ENCODE assay signal across 29 cellular contexts in the genomic region with DNA sequence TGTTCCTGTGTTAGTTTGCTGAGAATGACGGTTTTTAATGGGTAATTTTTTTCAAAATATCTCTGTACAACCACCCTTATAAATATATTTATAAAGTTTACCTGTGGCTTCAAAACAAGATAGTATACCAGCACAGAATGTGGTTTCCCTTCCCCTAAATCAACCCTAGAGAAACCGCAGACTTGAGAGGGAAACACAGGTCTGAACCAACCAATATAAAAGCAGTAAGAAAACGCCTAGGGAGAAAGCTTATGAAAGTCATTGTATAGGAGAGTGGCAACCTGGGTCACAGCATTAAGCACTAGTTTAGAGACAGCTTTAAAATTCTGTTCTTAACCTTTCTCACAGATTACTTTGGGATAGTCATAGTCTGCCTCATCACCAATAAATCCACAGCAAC.
DNase-seq lines count a peak whose midpoint lies in the region; TF ChIP-seq lines count a peak whose summit lies in the region.
"Had no signal": no experiment of that assay in that cellular context is flagged by ENCODE, and none has a peak within 500 bp of the region (broad histone marks: within the 10 kb centered on the region; RNA-seq: fewer than 3 reads in every experiment).

No MANE protein-coding gene starts in this region.

- H3K27ac Mint-ChIP-seq in endothelial cell (ENCODE audit: unreplicated experiment), result no peak overlapping the region
- H3K27ac Mint-ChIP-seq: CD14-positive monocyte; CD8-positive, alpha-beta memory T cell; IgD-negative memory B cell; T-helper 17 cell had no signal

- no peak overlapping the region for H2BK120ac ChIP-seq in mesendoderm (ENCODE audit: low read depth, low read length)

- H3K4me2 ChIP-seq in DOHH2 (ENCODE audit: low read length), result 0 out of 2 replicates have a peak overlapping the region, but pooled peaks have one; percentile 8
- peak overlapping the region; percentile 47 for H3K4me2 ChIP-seq in SU-DHL-6 (ENCODE audit: low read depth, low read length, poor library complexity, severe bottlenecking)
- H3K4me2 ChIP-seq in mesendoderm (ENCODE audit: low read length), result no peak overlapping the region

- no peak overlapping the region for H3K18ac ChIP-seq in mesendoderm (ENCODE audit: low read length)

- DNase-seq in H7 (peak; percentile 7), NCI-H82 (lab: John Stamatoyannopoulos, UW) (peak; percentile 35), endothelial cell (ENCODE audit: low spot score) (no peak), RWPE1 (ENCODE audit: low spot score) (no peak), tibial artery (no peak), mesendoderm (no peak)
- DNase-seq: 8988T; ACHN; BE2C; CD8-positive, alpha-beta memory T cell; DMS 273 treated with DMSO at 0.1 percent for 48 hours; DMS79; GF-D8; GOT3; HCEC 1CT; Kasumi-1; NCI-H2029 treated with DMSO at 0.1 percent for 48 hours; NCI-H2171; NCI-H226; NCI-H510A; NCI-H69; SIG-M5; T-helper 17 cell had no signal

- WGBS in mesendoderm (ENCODE audit: extremely low coverage, insufficient coverage, low lambda C conversion rate), result no CpG with 5 or more reads among the region's 3 CpGs

- CTCF ChIA-PET in RWPE1 (lab: Yijun Ruan, JAX), result no interaction called here

- H3K9me3 Mint-ChIP-seq in endothelial cell (ENCODE audit: unreplicated experiment), result no peaks in the 10 kb centered on the region
- H3K9me3 Mint-ChIP-seq: IgD-negative memory B cell had no signal

- H3K27ac ChIP-seq in DOHH2 (ENCODE audit: low read depth, low read length) (no peak overlapping the region), SU-DHL-6 (ENCODE audit: low read depth, low read length) (peak overlapping the region; percentile 35), RWPE1 (no peak overlapping the region), tibial artery (no peak overlapping the region), mesendoderm (ENCODE audit: low read depth, low read length) (no peak overlapping the region)
- H3K27ac ChIP-seq: HL-60, SK-N-MC had no signal

- POLR2A ChIA-PET in RWPE1 (lab: Yijun Ruan, JAX; ENCODE audit: low non-redundant PET), result no interaction called here

- no peaks in the 10 kb centered on the region for H3F3A ChIP-seq in DOHH2 (ENCODE audit: control insufficient read depth, insufficient read depth)
- 0 out of 2 replicates have a peak, but pooled peaks cover 4% of the 10 kb centered on the region for H3F3A ChIP-seq in SU-DHL-6 (ENCODE audit: insufficient read depth)

- H3K4me1 ChIP-seq in DOHH2 (ENCODE audit: control insufficient read depth, low read length), result peaks cover 4% of the 10 kb centered on the region
- H3K4me1 ChIP-seq in tibial artery, result no peaks in the 10 kb centered on the region
- no peaks in the 10 kb centered on the region for H3K4me1 ChIP-seq in mesendoderm (ENCODE audit: control insufficient read depth, low read depth, low read length)
- H3K4me1 ChIP-seq: BE2C had no signal

- no peak overlapping the region for H2BK15ac ChIP-seq in mesendoderm (replicated peaks; ENCODE audit: low read depth)

- no peaks in the 10 kb centered on the region for H3K4me1 Mint-ChIP-seq in endothelial cell (ENCODE audit: unreplicated experiment)
- H3K4me1 Mint-ChIP-seq: CD14-positive monocyte; CD8-positive, alpha-beta memory T cell; T-helper 17 cell had no signal

- H3K23ac ChIP-seq in mesendoderm (ENCODE audit: low read length), result no peak overlapping the region

- no peaks in the 10 kb centered on the region for H4K20me1 ChIP-seq in DOHH2 (ENCODE audit: control insufficient read depth, insufficient read depth, low read depth, low read length)
- H4K20me1 ChIP-seq in SU-DHL-6 (ENCODE audit: low read depth, low read length), result no peaks in the 10 kb centered on the region

- TF ChIP-seq CTCF in DOHH2 (IDR thresholded peaks at IDR 0.05; ENCODE audit: low read depth, low read length, poor library complexity, severe bottlenecking) (no peak), SU-DHL-6 (IDR thresholded peaks at IDR 0.05; ENCODE audit: insufficient read depth, low read length, poor library complexity, severe bottlenecking) (no peak), endothelial cell (IDR thresholded peaks at IDR 0.05; ENCODE audit: unreplicated experiment) (no peak), RWPE1 (conservative IDR thresholded peaks at IDR 0.05; ENCODE audit: low read depth) (no peak), tibial artery (IDR thresholded peaks at IDR 0.05) (no peak)

- H3K4me3 Mint-ChIP-seq in endothelial cell (ENCODE audit: unreplicated experiment), result no peak overlapping the region
- H3K4me3 Mint-ChIP-seq: CD14-positive monocyte; CD8-positive, alpha-beta memory T cell; IgD-negative memory B cell; T-helper 17 cell had no signal

- H3K9me3 ChIP-seq in DOHH2 (ENCODE audit: control insufficient read depth, insufficient read depth, low read length) (no peaks in the 10 kb centered on the region), SU-DHL-6 (ENCODE audit: insufficient read depth, low read length) (no peaks in the 10 kb centered on the region), tibial artery (no peaks in the 10 kb centered on the region)
- H3K9me3 ChIP-seq: BE2C had no signal

- H2AFZ ChIP-seq in SU-DHL-6 (ENCODE audit: low read depth, low read length, severe bottlenecking), result peak overlapping the region; percentile 63

- H3K79me1 ChIP-seq in mesendoderm (ENCODE audit: low read length), result no peaks in the 10 kb centered on the region

- H2AK5ac ChIP-seq in mesendoderm (ENCODE audit: low read length), result no peak overlapping the region

- no peak overlapping the region for H3K56ac ChIP-seq in mesendoderm (ENCODE audit: low read length)

- no peaks in the 10 kb centered on the region for H3K27me3 Mint-ChIP-seq in endothelial cell (ENCODE audit: unreplicated experiment)
- H3K27me3 Mint-ChIP-seq: CD8-positive, alpha-beta memory T cell; IgD-negative memory B cell; T-helper 17 cell had no signal

- intact Hi-C loops in tibial artery (cut with DNase I; ENCODE audit: low total_unique reads), result no loop called here

- H3K4me3 ChIP-seq in DOHH2 (ENCODE audit: low read length) (no peak overlapping the region), H7 (ENCODE audit: insufficient read depth, low read depth, low read length) (no peak overlapping the region), SU-DHL-6 (ENCODE audit: insufficient read depth, low read length, poor library complexity, severe bottlenecking) (no peak overlapping the region), tibial artery (no peak overlapping the region), mesendoderm (ENCODE audit: low read length) (no peak overlapping the region)
- H3K4me3 ChIP-seq: SK-N-MC had no signal

- H2BK5ac ChIP-seq in mesendoderm (ENCODE audit: low read length), result no peak overlapping the region

- H3K9ac ChIP-seq in SU-DHL-6 (ENCODE audit: low read length) (no peak overlapping the region), mesendoderm (ENCODE audit: low read length) (no peak overlapping the region)

- no peak overlapping the region for H3K4ac ChIP-seq in mesendoderm (ENCODE audit: low read depth, low read length)

- H3K27me3 ChIP-seq in DOHH2 (ENCODE audit: control insufficient read depth, low read length) (no peaks in the 10 kb centered on the region), H7 (ENCODE audit: control insufficient read depth, insufficient read depth, low read length) (no peaks in the 10 kb centered on the region), SU-DHL-6 (ENCODE audit: low read length) (no peaks in the 10 kb centered on the region), tibial artery (no peaks in the 10 kb centered on the region), mesendoderm (ENCODE audit: insufficient read depth, low read length, poor library complexity) (no peaks in the 10 kb centered on the region)
- H3K27me3 ChIP-seq: BE2C had no signal

- H3K79me2 ChIP-seq in DOHH2 (ENCODE audit: control insufficient read depth, low read length) (no peaks in the 10 kb centered on the region), SU-DHL-6 (ENCODE audit: insufficient read depth, low read length) (no peaks in the 10 kb centered on the region), mesendoderm (ENCODE audit: control insufficient read depth, insufficient read depth, low read length) (no peaks in the 10 kb centered on the region)

- H4K8ac ChIP-seq in mesendoderm (ENCODE audit: low read depth, low read length), result no peak overlapping the region

- no peaks in the 10 kb centered on the region for H3K36me3 ChIP-seq in DOHH2 (ENCODE audit: control insufficient read depth, low read length)
- H3K36me3 ChIP-seq in H7 (replicated peaks; ENCODE audit: control insufficient read depth, insufficient read depth, low read length), result no peaks in the 10 kb centered on the region
- H3K36me3 ChIP-seq in SU-DHL-6 (ENCODE audit: low read length), result no peaks in the 10 kb centered on the region
- H3K36me3 ChIP-seq in tibial artery, result no peaks in the 10 kb centered on the region
- no peaks in the 10 kb centered on the region for H3K36me3 ChIP-seq in mesendoderm (ENCODE audit: control insufficient read depth, insufficient read depth, low read length)
- H3K36me3 ChIP-seq: BE2C had no signal

- no peaks in the 10 kb centered on the region for H3K36me3 Mint-ChIP-seq in endothelial cell (ENCODE audit: low read depth, unreplicated experiment)
- H3K36me3 Mint-ChIP-seq: CD14-positive monocyte; CD8-positive, alpha-beta memory T cell; IgD-negative memory B cell had no signal

- no peak overlapping the region for H4K5ac ChIP-seq in mesendoderm (ENCODE audit: low read length)

- H3K9me2 ChIP-seq in DOHH2 (replicated peaks; ENCODE audit: control insufficient read depth, low read length) (no peaks in the 10 kb centered on the region), SU-DHL-6 (replicated peaks; ENCODE audit: insufficient read depth, low read length) (no peaks in the 10 kb centered on the region)

Comparison
In these comparisons a context has a peak if more than half of its experiments do, and no peak if none do; other contexts are left out.
1. DNase-seq: peak in H7 (single experiment) and NCI-H82 (single experiment); none in endothelial cell (single experiment), RWPE1 (single experiment), tibial artery (0 of 2) and mesendoderm (single experiment).